ENCODE assay signal across 1 cellular context in the genomic region with DNA sequence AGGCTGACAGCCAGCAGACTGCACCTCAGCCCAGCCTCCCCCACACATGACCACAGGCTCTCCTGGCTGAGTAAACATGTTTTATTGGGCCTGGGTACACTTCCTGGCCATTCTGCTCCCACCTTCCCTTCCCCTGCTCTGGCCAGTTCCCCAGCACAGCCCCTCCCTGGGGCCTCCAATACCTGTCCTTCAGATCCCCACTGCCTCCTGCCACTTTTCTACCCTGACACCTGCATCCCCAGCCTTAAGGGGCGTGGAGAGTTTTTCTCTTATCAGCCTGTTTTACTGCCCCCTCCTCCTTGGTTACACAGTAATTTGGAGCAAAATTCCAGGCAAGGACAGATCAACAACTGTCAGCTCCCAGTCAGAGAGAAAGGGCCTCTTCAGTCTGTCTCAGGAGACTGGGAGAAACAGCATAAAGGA.
TF ChIP-seq lines count a peak whose summit lies in the region.

Gene ISX (plus strand): TSS at position 363 of the 423 bp plus-strand sequence. CDS start 930 bp downstream, outside the sequence.

TF ChIP-seq in HepG2, 621 proteins besides CTCF, POLR2A, EP300 and RAD21 (continued from another document and continues in another):
- no peak for TF ChIP-seq FOXA1 (IDR thresholded peaks at IDR 0.05)
- peak; percentile 76 for TF ChIP-seq FOXA1 (CRISPR knock-in tag; IDR thresholded peaks at IDR 0.05)
- peak; percentile 48; the same call in 1 of the 2 replicates for TF ChIP-seq SAP130 (CRISPR knock-in tag; IDR thresholded peaks at IDR 0.05; ENCODE audit: low read depth)
- TF ChIP-seq ZNF510 (CRISPR knock-in tag; IDR thresholded peaks at IDR 0.05; ENCODE audit: low read depth), result no peak
- 0 out of 2 replicates have a peak, but pooled peaks have one; percentile 26 for TF ChIP-seq MIXL1 (CRISPR knock-in tag; IDR thresholded peaks at IDR 0.05)
- no peak for TF ChIP-seq XBP1 (CRISPR knock-in tag; IDR thresholded peaks at IDR 0.05)
- TF ChIP-seq HDAC1 (CRISPR knock-in tag; IDR thresholded peaks at IDR 0.05), result 0 out of 2 replicates have a peak, but pooled peaks have one; percentile 38
- TF ChIP-seq, protein P1, sequence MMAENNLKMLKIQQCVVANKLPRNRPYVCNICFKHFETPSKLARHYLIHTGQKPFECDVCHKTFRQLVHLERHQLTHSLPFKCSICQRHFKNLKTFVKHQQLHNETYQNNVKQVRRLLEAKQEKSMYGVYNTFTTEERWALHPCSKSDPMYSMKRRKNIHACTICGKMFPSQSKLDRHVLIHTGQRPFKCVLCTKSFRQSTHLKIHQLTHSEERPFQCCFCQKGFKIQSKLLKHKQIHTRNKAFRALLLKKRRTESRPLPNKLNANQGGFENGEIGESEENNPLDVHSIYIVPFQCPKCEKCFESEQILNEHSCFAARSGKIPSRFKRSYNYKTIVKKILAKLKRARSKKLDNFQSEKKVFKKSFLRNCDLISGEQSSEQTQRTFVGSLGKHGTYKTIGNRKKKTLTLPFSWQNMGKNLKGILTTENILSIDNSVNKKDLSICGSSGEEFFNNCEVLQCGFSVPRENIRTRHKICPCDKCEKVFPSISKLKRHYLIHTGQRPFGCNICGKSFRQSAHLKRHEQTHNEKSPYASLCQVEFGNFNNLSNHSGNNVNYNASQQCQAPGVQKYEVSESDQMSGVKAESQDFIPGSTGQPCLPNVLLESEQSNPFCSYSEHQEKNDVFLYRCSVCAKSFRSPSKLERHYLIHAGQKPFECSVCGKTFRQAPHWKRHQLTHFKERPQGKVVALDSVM (CRISPR knock-in tag; IDR thresholded peaks at IDR 0.05), result peak; percentile 68; the same call in 1 of the 2 replicates
- no peak for TF ChIP-seq FOXP1 (IDR thresholded peaks at IDR 0.05)
- peak; percentile 46; the same call in 1 of the 2 replicates for TF ChIP-seq FOXP1 (CRISPR knock-in tag; IDR thresholded peaks at IDR 0.05)
- TF ChIP-seq ZNF800 (CRISPR knock-in tag; IDR thresholded peaks at IDR 0.05), result no peak
- TF ChIP-seq ZNF747 (CRISPR knock-in tag; IDR thresholded peaks at IDR 0.05; ENCODE audit: borderline replicate concordance), result 0 out of 2 replicates have a peak, but pooled peaks have one; percentile 48
- 0 out of 2 replicates have a peak, but pooled peaks have one; percentile 19 for TF ChIP-seq ZNF121 (CRISPR knock-in tag; IDR thresholded peaks at IDR 0.05)
- TF ChIP-seq, protein P2, sequence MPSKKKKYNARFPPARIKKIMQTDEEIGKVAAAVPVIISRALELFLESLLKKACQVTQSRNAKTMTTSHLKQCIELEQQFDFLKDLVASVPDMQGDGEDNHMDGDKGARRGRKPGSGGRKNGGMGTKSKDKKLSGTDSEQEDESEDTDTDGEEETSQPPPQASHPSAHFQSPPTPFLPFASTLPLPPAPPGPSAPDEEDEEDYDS (CRISPR knock-in tag; IDR thresholded peaks at IDR 0.05), result no peak
- TF ChIP-seq MED8 (CRISPR knock-in tag; IDR thresholded peaks at IDR 0.05; ENCODE audit: insufficient replicate concordance), result no peak
- TF ChIP-seq PHF20 (CRISPR knock-in tag; IDR thresholded peaks at IDR 0.05), result no peak
- TF ChIP-seq TEAD3 (CRISPR knock-in tag; optimal IDR thresholded peaks at IDR 0.05; ENCODE audit: borderline replicate concordance), result peak; percentile 58
- TF ChIP-seq FOXO1 (CRISPR knock-in tag; IDR thresholded peaks at IDR 0.05), result peak; percentile 69; the same call in 1 of the 2 replicates
- TF ChIP-seq KLF16 (CRISPR knock-in tag; IDR thresholded peaks at IDR 0.05), result 0 out of 4 replicates have a peak, but pooled peaks of 1 of the 2 experiments have one; percentile 27
- TF ChIP-seq GATA4 (IDR thresholded peaks at IDR 0.05; ENCODE audit: borderline replicate concordance, low read depth), result peak; percentile 28; the same call in 1 of the 2 replicates
- TF ChIP-seq EHMT2 (IDR thresholded peaks at IDR 0.05; ENCODE audit: borderline replicate concordance, low read depth, low read length), result no peak
- TF ChIP-seq REPIN1 (CRISPR knock-in tag; IDR thresholded peaks at IDR 0.05; ENCODE audit: borderline replicate concordance, low read depth), result 0 out of 2 replicates have a peak, but pooled peaks have one; percentile 25
- no peak for TF ChIP-seq ZNF713 (CRISPR knock-in tag; IDR thresholded peaks at IDR 0.05)
- TF ChIP-seq ARID5B (CRISPR knock-in tag; IDR thresholded peaks at IDR 0.05), result peak; percentile 34; the same call in 1 of the 2 replicates
- TF ChIP-seq ZNF772 (CRISPR knock-in tag; IDR thresholded peaks at IDR 0.05), result peak; percentile 61; the same call in 1 of the 2 replicates
- no peak for TF ChIP-seq FOXJ3 (CRISPR knock-in tag; IDR thresholded peaks at IDR 0.05; ENCODE audit: borderline replicate concordance)
- TF ChIP-seq HNRNPUL1 (IDR thresholded peaks at IDR 0.05; ENCODE audit: low read depth, low read length), result no peak
- no peak for TF ChIP-seq TBL1XR1 (IDR thresholded peaks at IDR 0.05; ENCODE audit: borderline replicate concordance, low read length, partially characterized antibody)
- TF ChIP-seq CEBPB (IDR thresholded peaks at IDR 0.05; ENCODE audit: borderline replicate concordance, low read depth, low read length), result no peak
- TF ChIP-seq, protein P3, sequence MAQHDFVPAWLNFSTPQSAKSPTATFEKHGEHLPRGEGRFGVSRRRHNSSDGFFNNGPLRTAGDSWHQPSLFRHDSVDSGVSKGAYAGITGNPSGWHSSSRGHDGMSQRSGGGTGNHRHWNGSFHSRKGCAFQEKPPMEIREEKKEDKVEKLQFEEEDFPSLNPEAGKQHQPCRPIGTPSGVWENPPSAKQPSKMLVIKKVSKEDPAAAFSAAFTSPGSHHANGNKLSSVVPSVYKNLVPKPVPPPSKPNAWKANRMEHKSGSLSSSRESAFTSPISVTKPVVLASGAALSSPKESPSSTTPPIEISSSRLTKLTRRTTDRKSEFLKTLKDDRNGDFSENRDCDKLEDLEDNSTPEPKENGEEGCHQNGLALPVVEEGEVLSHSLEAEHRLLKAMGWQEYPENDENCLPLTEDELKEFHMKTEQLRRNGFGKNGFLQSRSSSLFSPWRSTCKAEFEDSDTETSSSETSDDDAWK (CRISPR knock-in tag; IDR thresholded peaks at IDR 0.05), result no peak
- no peak for TF ChIP-seq ARNT (IDR thresholded peaks at IDR 0.05)
- TF ChIP-seq, protein P4, sequence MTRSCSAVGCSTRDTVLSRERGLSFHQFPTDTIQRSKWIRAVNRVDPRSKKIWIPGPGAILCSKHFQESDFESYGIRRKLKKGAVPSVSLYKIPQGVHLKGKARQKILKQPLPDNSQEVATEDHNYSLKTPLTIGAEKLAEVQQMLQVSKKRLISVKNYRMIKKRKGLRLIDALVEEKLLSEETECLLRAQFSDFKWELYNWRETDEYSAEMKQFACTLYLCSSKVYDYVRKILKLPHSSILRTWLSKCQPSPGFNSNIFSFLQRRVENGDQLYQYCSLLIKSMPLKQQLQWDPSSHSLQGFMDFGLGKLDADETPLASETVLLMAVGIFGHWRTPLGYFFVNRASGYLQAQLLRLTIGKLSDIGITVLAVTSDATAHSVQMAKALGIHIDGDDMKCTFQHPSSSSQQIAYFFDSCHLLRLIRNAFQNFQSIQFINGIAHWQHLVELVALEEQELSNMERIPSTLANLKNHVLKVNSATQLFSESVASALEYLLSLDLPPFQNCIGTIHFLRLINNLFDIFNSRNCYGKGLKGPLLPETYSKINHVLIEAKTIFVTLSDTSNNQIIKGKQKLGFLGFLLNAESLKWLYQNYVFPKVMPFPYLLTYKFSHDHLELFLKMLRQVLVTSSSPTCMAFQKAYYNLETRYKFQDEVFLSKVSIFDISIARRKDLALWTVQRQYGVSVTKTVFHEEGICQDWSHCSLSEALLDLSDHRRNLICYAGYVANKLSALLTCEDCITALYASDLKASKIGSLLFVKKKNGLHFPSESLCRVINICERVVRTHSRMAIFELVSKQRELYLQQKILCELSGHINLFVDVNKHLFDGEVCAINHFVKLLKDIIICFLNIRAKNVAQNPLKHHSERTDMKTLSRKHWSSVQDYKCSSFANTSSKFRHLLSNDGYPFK (CRISPR knock-in tag; IDR thresholded peaks at IDR 0.05; ENCODE audit: borderline replicate concordance), result no peak
- no peak for TF ChIP-seq ZKSCAN1 (IDR thresholded peaks at IDR 0.05; ENCODE audit: low read length)
- no peak for TF ChIP-seq ZNF660 (CRISPR knock-in tag; IDR thresholded peaks at IDR 0.05; ENCODE audit: borderline replicate concordance, low read depth)
- TF ChIP-seq ZEB1 (IDR thresholded peaks at IDR 0.05; ENCODE audit: insufficient replicate concordance, low read depth), result peak; percentile 29
- TF ChIP-seq CCAR2 (optimal IDR thresholded peaks at IDR 0.05; ENCODE audit: low read depth, low read length), result no peak
- TF ChIP-seq ZBTB3 (CRISPR knock-in tag; IDR thresholded peaks at IDR 0.05; ENCODE audit: borderline replicate concordance, low read depth), result no peak; the same call in 1 of the 2 replicates
- TF ChIP-seq ZFP37 (CRISPR knock-in tag; IDR thresholded peaks at IDR 0.05; ENCODE audit: borderline replicate concordance), result no peak
- TF ChIP-seq ZBTB26 (CRISPR knock-in tag; IDR thresholded peaks at IDR 0.05; ENCODE audit: borderline replicate concordance), result 0 out of 2 replicates have a peak, but pooled peaks have one; percentile 44
- no peak for TF ChIP-seq ZNF557 (CRISPR knock-in tag; IDR thresholded peaks at IDR 0.05)
- 0 out of 2 replicates have a peak, but pooled peaks have one; percentile 17 for TF ChIP-seq KAT8 (CRISPR knock-in tag; IDR thresholded peaks at IDR 0.05)
- TF ChIP-seq, protein P5, sequence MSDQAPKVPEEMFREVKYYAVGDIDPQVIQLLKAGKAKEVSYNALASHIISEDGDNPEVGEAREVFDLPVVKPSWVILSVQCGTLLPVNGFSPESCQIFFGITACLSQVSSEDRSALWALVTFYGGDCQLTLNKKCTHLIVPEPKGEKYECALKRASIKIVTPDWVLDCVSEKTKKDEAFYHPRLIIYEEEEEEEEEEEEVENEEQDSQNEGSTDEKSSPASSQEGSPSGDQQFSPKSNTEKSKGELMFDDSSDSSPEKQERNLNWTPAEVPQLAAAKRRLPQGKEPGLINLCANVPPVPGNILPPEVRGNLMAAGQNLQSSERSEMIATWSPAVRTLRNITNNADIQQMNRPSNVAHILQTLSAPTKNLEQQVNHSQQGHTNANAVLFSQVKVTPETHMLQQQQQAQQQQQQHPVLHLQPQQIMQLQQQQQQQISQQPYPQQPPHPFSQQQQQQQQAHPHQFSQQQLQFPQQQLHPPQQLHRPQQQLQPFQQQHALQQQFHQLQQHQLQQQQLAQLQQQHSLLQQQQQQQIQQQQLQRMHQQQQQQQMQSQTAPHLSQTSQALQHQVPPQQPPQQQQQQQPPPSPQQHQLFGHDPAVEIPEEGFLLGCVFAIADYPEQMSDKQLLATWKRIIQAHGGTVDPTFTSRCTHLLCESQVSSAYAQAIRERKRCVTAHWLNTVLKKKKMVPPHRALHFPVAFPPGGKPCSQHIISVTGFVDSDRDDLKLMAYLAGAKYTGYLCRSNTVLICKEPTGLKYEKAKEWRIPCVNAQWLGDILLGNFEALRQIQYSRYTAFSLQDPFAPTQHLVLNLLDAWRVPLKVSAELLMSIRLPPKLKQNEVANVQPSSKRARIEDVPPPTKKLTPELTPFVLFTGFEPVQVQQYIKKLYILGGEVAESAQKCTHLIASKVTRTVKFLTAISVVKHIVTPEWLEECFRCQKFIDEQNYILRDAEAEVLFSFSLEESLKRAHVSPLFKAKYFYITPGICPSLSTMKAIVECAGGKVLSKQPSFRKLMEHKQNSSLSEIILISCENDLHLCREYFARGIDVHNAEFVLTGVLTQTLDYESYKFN (CRISPR knock-in tag; conservative IDR thresholded peaks at IDR 0.05), result peak; percentile 63; the same call in 1 of the 2 replicates
- TF ChIP-seq ZNF337 (CRISPR knock-in tag; IDR thresholded peaks at IDR 0.05; ENCODE audit: borderline replicate concordance, low read depth), result no peak
